25 cellular contexts compared by ENCODE assay signal in genomic region chr2:152452256-152452973, GRCh38.
DNase-seq lines count a peak whose midpoint lies in the region; ATAC-seq, FAIRE-seq and TF ChIP-seq lines count a peak whose summit lies in the region.
"Had no signal": no experiment of that assay in that cellular context is flagged by ENCODE, and none has a peak within 500 bp of the region (broad histone marks: within the 10 kb centered on the region; RNA-seq: fewer than 3 reads in every experiment).

No MANE protein-coding gene starts in this region.

- DNase-seq in NCI-H82 treated with DMSO at 0.1 percent for 48 hours (lab: John Stamatoyannopoulos, UW; ENCODE audit: unreplicated experiment), result peak; percentile 21
- DNase-seq in H1 (ENCODE audit: low read depth in 1 of 2, low spot score in 2 of 2), result peak in 1 of 2 experiments; percentile 59
- peak; percentile 33 to 49 for DNase-seq in thyroid gland
- DNase-seq in DMS53 treated with DMSO at 0.1 percent for 48 hours (lab: John Stamatoyannopoulos, UW; ENCODE audit: unreplicated experiment), result no peak
- no peak for DNase-seq in GM03348 (ENCODE audit: low spot score)
- no peak for DNase-seq in NCI-H524 treated with DMSO at 0.1 percent for 48 hours (lab: John Stamatoyannopoulos, UW)
- DNase-seq: activated CD4-positive, alpha-beta T cell treated with anti-CD3 and anti-CD28 coated beads, Interleukin-2, amount 50 U/mL, for 1 hour; activated CD8-positive, alpha-beta memory T cell treated with anti-CD3 and anti-CD28 coated beads, Interleukin-2, amount 50 U/mL, for 4 hours; activated effector memory CD4-positive, alpha-beta T cell treated with Interleukin-2 at 50 U/mL for 16 hours; CD4-positive, alpha-beta memory T cell; DND-41; foreskin fibroblast; HFFc6; left colon; NCI-H1436; psoas muscle; stimulated activated CD4-positive, alpha-beta T cell treated with anti-CD3 and anti-CD28 coated beads, Interleukin-4, amount 100 ng/mL, for 4 hours; stimulated activated naive CD8-positive, alpha-beta T cell treated with anti-CD3 and anti-CD28 coated beads, Interleukin-15, amount 100 ng/mL, for 72 hours; T-cell had no signal

- H3K9me3 ChIP-seq in H1 (ENCODE audit: insufficient read depth in 2 of 2, low read depth in 1 of 2, low read length in 1 of 2) (no peaks in the 10 kb centered on the region), mesodermal cell (ENCODE audit: control insufficient read depth, low read length) (no peaks in the 10 kb centered on the region), thyroid gland (no peaks in the 10 kb centered on the region)
- H3K9me3 ChIP-seq: breast epithelium, psoas muscle had no signal

- H2BK5ac ChIP-seq in H1 (ENCODE audit: low read depth, low read length), result peak overlapping the region; percentile 69

- 26% methylated on average over 13 of the region's 13 CpGs; no CpG with 5 or more reads in 1 of the 2 experiments for WGBS in H1 (ENCODE audit: extremely low coverage in 1 of 2, insufficient coverage in 1 of 2, insufficient read length in 1 of 2, insufficient replicate concordance in 2 of 2, low coverage in 1 of 2, low lambda C conversion rate in 2 of 2, missing lambda C conversion rate in 1 of 2), 2 experiments
- 37 to 75% methylated on average over 2 to 5 of the region's 13 CpGs for whole genome bisulfite sequencing in mesodermal cell (ENCODE audit: insufficient coverage in 2 of 2), 2 experiments
- WGBS in thyroid gland, 2 donors, result 55 to 58% methylated on average over 13 of the region's 13 CpGs

- H3K4me3 ChIP-seq in H1 (ENCODE audit: extremely low read depth in 1 of 4, insufficient read depth in 2 of 4, low read depth in 3 of 4, low read length in 4 of 4) (peak overlapping the region in 2 of 4 experiments; percentile 1 to 44; a peak in 3 of 8 replicates), mesodermal cell (ENCODE audit: extremely low read depth, insufficient read depth, low read length, poor library complexity, severe bottlenecking) (no peak overlapping the region), thyroid gland (replicated peaks in 1 of 3) (no peak overlapping the region)
- H3K4me3 ChIP-seq: breast epithelium, psoas muscle, skin epidermis had no signal

- no peak for TF ChIP-seq CTCF in H1 (IDR thresholded peaks at IDR 0.05; ENCODE audit: control extremely low read depth in 1 of 3, insufficient read depth in 1 of 3, low read depth in 1 of 3, low read length in 3 of 3)
- TF ChIP-seq CTCF in thyroid gland (IDR thresholded peaks at IDR 0.05), result no peak

- H3K36me3 ChIP-seq in H1 (ENCODE audit: control insufficient read depth in 2 of 4, insufficient read depth in 4 of 4, low read length in 3 of 4), result no peaks in the 10 kb centered on the region
- H3K36me3 ChIP-seq in mesodermal cell (ENCODE audit: control insufficient read depth, insufficient read depth, low read length), result no peaks in the 10 kb centered on the region
- no peaks in the 10 kb centered on the region for H3K36me3 ChIP-seq in thyroid gland
- H3K36me3 ChIP-seq: breast epithelium had no signal

- FAIRE-seq in H1 (lab: Jason Lieb, UNC), result peak; percentile 19
- FAIRE-seq: urothelium cell line had no signal

- no peak overlapping the region for H3K23ac ChIP-seq in H1 (ENCODE audit: insufficient read length)

- peak overlapping the region; percentile 29; the same call in 1 of the 2 replicates for H2BK20ac ChIP-seq in H1 (ENCODE audit: low read length)

- H3K27ac ChIP-seq in H1 (ENCODE audit: low read depth, low read length) (peak overlapping the region; percentile 77), mesodermal cell (ENCODE audit: low read depth, low read length, severe bottlenecking) (peak overlapping the region; percentile 86), thyroid gland (peak overlapping the region; percentile 25 to 56 (median 44))
- H3K27ac ChIP-seq: psoas muscle, skin epidermis had no signal

- POLR2A ChIA-PET in H1 (lab: Charles Lee; ENCODE audit: partially characterized antibody), result interaction anchor here (1.0 to 4.8 kb wide), 8 partner anchors 16 to 276 kb away, joined by 3 to 24 read pairs (median 3); no protein-coding TSS in a partner anchor

- H4K8ac ChIP-seq in H1 (ENCODE audit: extremely low read depth, insufficient read depth, low read length), result no peak overlapping the region; the same call in 1 of the 2 replicates

- peak overlapping the region; percentile 54 to 67 for H3K4me2 ChIP-seq in H1 (ENCODE audit: insufficient read depth in 1 of 2, low read depth in 2 of 2, low read length in 2 of 2)

- peak overlapping the region; percentile 3 for H3K56ac ChIP-seq in H1 (replicated peaks; ENCODE audit: insufficient read length, low read depth, low read length)

- intact Hi-C loops in thyroid gland (cut with DNase I), result no loop called here

- H2AK5ac ChIP-seq in H1 (ENCODE audit: low read depth, low read length), result no peak overlapping the region

- H3K23me2 ChIP-seq in H1 (ENCODE audit: low read depth, low read length), result peaks cover 3% of the 10 kb centered on the region; the same call in 1 of the 2 replicates

- H3K4me1 ChIP-seq in H1 (replicated peaks in 1 of 4; ENCODE audit: control insufficient read depth in 3 of 4, insufficient read depth in 4 of 4, low read length in 3 of 4) (peaks cover 13 to 34% (median 23%) of the 10 kb centered on the region in 4 experiments; a peak in 6 of 7 replicates), mesodermal cell (ENCODE audit: control insufficient read depth, insufficient read depth, low read length, poor library complexity, severe bottlenecking) (no peaks in the 10 kb centered on the region), thyroid gland (peaks cover 33 to 63% of the 10 kb centered on the region in 2 donors)
- H3K4me1 ChIP-seq: breast epithelium had no signal

- H2AFZ ChIP-seq in H1 (ENCODE audit: low read length), result no peak overlapping the region

- peak overlapping the region; percentile 77; the same call in 1 of the 2 replicates for H2BK12ac ChIP-seq in H1 (ENCODE audit: low read depth, low read length)

- peaks cover 0 to 2% of the 10 kb centered on the region in 2 experiments for H4K20me1 ChIP-seq in H1 (replicated peaks in 1 of 2; ENCODE audit: control insufficient read depth in 1 of 2, insufficient read depth in 2 of 2, low read length in 2 of 2)

- peaks cover 0 to 82% of the 10 kb centered on the region in 2 experiments; a peak in 3 of 4 replicates for H3K79me2 ChIP-seq in H1 (ENCODE audit: control insufficient read depth in 1 of 2, insufficient read depth in 2 of 2, low read length in 2 of 2)

- H3K14ac ChIP-seq in H1 (ENCODE audit: insufficient read length), result no peak overlapping the region

- ATAC-seq in GM21576 (IDR thresholded peaks at IDR 0.05; ENCODE audit: unreplicated experiment), result no peak
- ATAC-seq: left colon; Right ventricle myocardium inferior; stimulated activated naive CD8-positive, alpha-beta T cell treated with anti-CD3 and anti-CD28 coated beads, Interleukin-15, amount 100 ng/mL, for 72 hours; T-cell had no signal

- peak overlapping the region in 2 of 4 experiments; percentile 5 to 24; a peak in 2 of 7 replicates for H3K9ac ChIP-seq in H1 (replicated peaks in 1 of 4; ENCODE audit: extremely low read depth in 1 of 4, low read depth in 3 of 4, low read length in 3 of 4)

- H3K27me3 ChIP-seq in H1 (replicated peaks in 1 of 4; ENCODE audit: control insufficient read depth in 3 of 4, extremely low read depth in 1 of 4, insufficient read depth in 3 of 4, low read length in 3 of 4) (no peaks in the 10 kb centered on the region), thyroid gland (no peaks in the 10 kb centered on the region)
- H3K27me3 ChIP-seq: breast epithelium had no signal

- no peak overlapping the region for H2BK15ac ChIP-seq in H1 (ENCODE audit: low read length)

- peak overlapping the region; percentile 64; the same call in 1 of the 2 replicates for H3K18ac ChIP-seq in H1 (ENCODE audit: extremely low read depth, low read length)

- CTCF ChIA-PET in H1 (lab: Charles Lee; ENCODE audit: partially characterized antibody), result interaction anchor here (1.3 kb wide), 1 partner anchor 103 kb away, joined by 3 read pairs; no protein-coding TSS in a partner anchor

- H4K5ac ChIP-seq in H1 (ENCODE audit: insufficient read length, low read depth, low read length), result peak overlapping the region; percentile 20

- no peak for TF ChIP-seq EP300 in H1 (IDR thresholded peaks at IDR 0.05; ENCODE audit: borderline replicate concordance in 1 of 2, low read depth in 2 of 2, low read length in 2 of 2)

- no peak overlapping the region for H3K4ac ChIP-seq in H1 (replicated peaks; ENCODE audit: insufficient read length, low read depth, low read length)

- H2BK120ac ChIP-seq in H1 (replicated peaks; ENCODE audit: low read depth, low read length), result peak overlapping the region; percentile 35

- peaks cover 6% of the 10 kb centered on the region; the same call in 1 of the 2 replicates for H3K79me1 ChIP-seq in H1 (ENCODE audit: low read depth, low read length)

- H4K91ac ChIP-seq in H1 (replicated peaks; ENCODE audit: insufficient read length, low read length), result peak overlapping the region; percentile 12

- TF ChIP-seq POLR2A in H1 (IDR thresholded peaks at IDR 0.05; ENCODE audit: control extremely low read depth in 1 of 2, low read depth in 2 of 2, low read length in 2 of 2) (peak in 1 of 2 experiments; percentile 12; a peak in 1 of 3 replicates), thyroid gland (IDR thresholded peaks at IDR 0.05) (no peak)

- TF ChIP-seq RAD21 in H1 (IDR thresholded peaks at IDR 0.05 in 1 of 2, conservative IDR thresholded peaks at IDR 0.05 in 1 of 2; ENCODE audit: low read depth in 2 of 2, low read length in 2 of 2), result no peak

TF ChIP-seq in H1, 55 proteins besides CTCF, POLR2A, EP300 and RAD21:
- TF ChIP-seq TEAD4 (IDR thresholded peaks at IDR 0.05; ENCODE audit: low read depth, low read length) (0 out of 2 replicates have a peak, but pooled peaks have one; percentile 31), TAF1 (IDR thresholded peaks at IDR 0.05; ENCODE audit: low read depth, low read length) (0 out of 2 replicates have a peak, but pooled peaks have one; percentile 46), POLR2AphosphoS5 (IDR thresholded peaks at IDR 0.05; ENCODE audit: low read depth, low read length) (no peak), NANOG (IDR thresholded peaks at IDR 0.05; ENCODE audit: insufficient read depth, low read depth, low read length, poor library complexity, severe bottlenecking) (no peak), SIN3A (conservative IDR thresholded peaks at IDR 0.05 in 1 of 2, IDR thresholded peaks at IDR 0.05 in 1 of 2; ENCODE audit: low read depth in 1 of 2, low read length in 2 of 2) (no peak)

Comparison
In these comparisons a context has a peak if more than half of its experiments do, and no peak if none do; other contexts are left out.
1. DNase-seq: peak in NCI-H82 treated with DMSO at 0.1 percent for 48 hours (single experiment) and thyroid gland (2 of 2); none in DMS53 treated with DMSO at 0.1 percent for 48 hours (single experiment), GM03348 (single experiment) and NCI-H524 treated with DMSO at 0.1 percent for 48 hours (single experiment).
2. Peak in every context shown above with its lines, with median percentiles within 50 percentile points of each other: H3K27ac ChIP-seq.